In the genomic region with DNA sequence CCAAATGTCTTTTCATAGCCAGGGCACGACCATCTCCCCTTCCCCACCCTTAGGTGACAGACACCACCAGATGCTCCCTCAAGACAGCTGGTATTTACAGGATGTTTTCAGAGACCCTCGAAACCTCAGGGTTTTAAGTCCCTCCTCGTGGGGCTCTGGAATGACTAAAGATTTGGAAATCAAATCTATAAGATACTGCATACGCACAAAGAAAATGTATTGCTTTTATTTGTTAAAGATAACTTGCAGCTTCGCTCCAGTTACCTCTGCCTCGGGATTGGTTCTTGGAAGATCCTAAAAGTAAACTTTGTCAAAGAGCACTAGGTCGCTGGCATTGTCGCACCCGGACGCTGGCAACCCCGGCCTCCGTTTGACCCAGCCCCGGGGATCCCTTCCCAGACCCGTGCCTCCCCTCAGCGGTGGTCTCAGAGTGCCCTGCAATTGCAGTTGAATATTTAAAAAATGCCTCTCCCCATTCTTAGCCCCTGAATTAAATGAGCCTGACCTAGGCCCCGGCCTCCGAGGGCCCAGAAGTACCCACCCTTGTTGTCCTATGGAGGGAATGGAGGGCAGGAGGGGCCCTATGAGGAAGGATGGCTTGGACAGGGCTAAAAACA, we compare ENCODE assay signal across 25 cellular contexts. TPM values are rescaled to one million over a fixed set of nuclear protein-coding genes. Genes with fewer than 3 reads are reported as not detected.
DNase-seq lines count a peak whose midpoint lies in the region; ATAC-seq, FAIRE-seq and TF ChIP-seq lines count a peak whose summit lies in the region.
"Had no signal": no experiment of that assay in that cellular context is flagged by ENCODE, and none has a peak within 500 bp of the region (broad histone marks: within the 10 kb centered on the region; RNA-seq: fewer than 3 reads in every experiment).

No MANE protein-coding gene starts in this region.

- POLR2A ChIA-PET in HepG2 (lab: Yijun Ruan, JAX), result no interaction called here

- H4K20me1 ChIP-seq in HepG2 (ENCODE audit: insufficient read depth, low read length), result no peaks in the 10 kb centered on the region
- no peaks in the 10 kb centered on the region for H4K20me1 ChIP-seq in GM23248 (ENCODE audit: insufficient read depth)

- TF ChIP-seq EP300 in HepG2 (IDR thresholded peaks at IDR 0.05; ENCODE audit: low read depth in 2 of 2, low read length in 2 of 2), result no peak
- TF ChIP-seq EP300 in HepG2 (CRISPR knock-in tag; IDR thresholded peaks at IDR 0.05; ENCODE audit: borderline replicate concordance), result no peak

- H3K9ac ChIP-seq in HepG2 (ENCODE audit: insufficient read depth, low read depth, low read length), result no peak overlapping the region
- H3K9ac ChIP-seq in iPS-15b (ENCODE audit: low read depth, low read length), result no peak overlapping the region
- no peak overlapping the region for H3K9ac ChIP-seq in GM23248

- H3K27ac ChIP-seq in HepG2 (ENCODE audit: extremely low read length, insufficient read depth, low read length) (no peak overlapping the region), right lobe of liver (no peak overlapping the region), GM23248 (no peak overlapping the region)
- H3K27ac ChIP-seq: 22Rv1, A549, C4-2B, HL-60 had no signal

- H3F3A ChIP-seq in GM23248 (ENCODE audit: insufficient read depth), result no peaks in the 10 kb centered on the region

- H3K27me3 ChIP-seq in HepG2 (ENCODE audit: control insufficient read depth in 1 of 2, insufficient read depth in 2 of 2, low read length in 2 of 2) (peaks cover 21 to 77% of the 10 kb centered on the region in 2 experiments), right lobe of liver (peaks cover 0 to 17% of the 10 kb centered on the region in 2 donors), iPS-15b (ENCODE audit: control insufficient read depth, insufficient read depth, low read length) (peaks cover 100% of the 10 kb centered on the region), GM23248 (replicated peaks; ENCODE audit: insufficient read depth) (0 out of 2 replicates have a peak, but pooled peaks cover 4% of the 10 kb centered on the region), HAP-1 (ENCODE audit: low read depth) (peaks cover 55% of the 10 kb centered on the region)

- in situ Hi-C loops in HepG2 (cut with HindIII; ENCODE audit: extremely low pct_ligation_motif_present, low pct_unique_long_range_greater_than_20kb), result no loop called here
- in situ Hi-C loops in GM23248 (cut with MboI), result loop anchor here (25.0 kb wide), 1 partner anchor 400 kb away; no protein-coding TSS in a partner anchor
- in situ Hi-C loops in HAP-1 (cut with MboI; ENCODE audit: low sequenced_read_pairs), result no loop called here

- CTCF ChIA-PET in HepG2 (lab: Yijun Ruan, JAX; ENCODE audit: low intra/inter-chr PET ratio, low total read pairs), result no interaction called here

- TF ChIP-seq POLR2A in HepG2 (IDR thresholded peaks at IDR 0.05; ENCODE audit: insufficient read depth in 1 of 2, low read depth in 2 of 2, low read length in 2 of 2) (no peak), right lobe of liver (IDR thresholded peaks at IDR 0.05) (no peak)

- H3K4me3 ChIP-seq in HepG2 (replicated peaks in 1 of 3; ENCODE audit: insufficient read depth in 1 of 3, low read depth in 2 of 3, low read length in 3 of 3) (no peak overlapping the region), right lobe of liver (no peak overlapping the region), iPS-15b (ENCODE audit: low read depth, low read length) (peak overlapping the region; percentile 51), GM23248 (no peak overlapping the region), HAP-1 (no peak overlapping the region)
- H3K4me3 ChIP-seq: A549 had no signal

- H3K36me3 ChIP-seq in HepG2 (replicated peaks in 1 of 2; ENCODE audit: control insufficient read depth in 1 of 2, insufficient read depth in 2 of 2, low read length in 2 of 2) (no peaks in the 10 kb centered on the region), right lobe of liver (no peaks in the 10 kb centered on the region), iPS-15b (ENCODE audit: control insufficient read depth, insufficient read depth, low read length) (no peaks in the 10 kb centered on the region), GM23248 (ENCODE audit: low read depth) (no peaks in the 10 kb centered on the region), HAP-1 (replicated peaks) (no peaks in the 10 kb centered on the region)

- H3K4me2 ChIP-seq in HepG2 (ENCODE audit: low read depth, low read length) (no peak overlapping the region), GM23248 (ENCODE audit: unreplicated experiment) (no peak overlapping the region)
- H3K4me2 ChIP-seq: A549 had no signal

- no TSS peak for BruUV-seq in HepG2 (replicated peaks; lab: Mats Ljungman, UMichigan)

- WGBS in HepG2 (ENCODE audit: low lambda C conversion rate), result 13% methylated on average over 17 of the region's 17 CpGs
- WGBS in right lobe of liver (ENCODE audit: insufficient coverage, low coverage, low lambda C conversion rate, missing lambda C conversion rate), result 0% methylated on average over 16 of the region's 17 CpGs
- WGBS in GM23248 (ENCODE audit: low coverage in 1 of 2, low lambda C conversion rate in 2 of 2, missing lambda C conversion rate in 2 of 2), 2 experiments, result 71 to 74% methylated on average over 17 of the region's 17 CpGs

- no peak for FAIRE-seq in HepG2 (lab: Jason Lieb, UNC)
- FAIRE-seq: A549, GM12892, GM18507 had no signal

- H3K4me1 ChIP-seq in HepG2 (ENCODE audit: insufficient read depth, low read length) (no peaks in the 10 kb centered on the region), right lobe of liver (no peaks in the 10 kb centered on the region), iPS-15b (ENCODE audit: control insufficient read depth, insufficient read depth, low read length) (no peaks in the 10 kb centered on the region), GM23248 (ENCODE audit: insufficient read depth) (no peaks in the 10 kb centered on the region), HAP-1 (no peaks in the 10 kb centered on the region)
- H3K4me1 ChIP-seq: A549 had no signal

- no peak for ATAC-seq in HepG2
- ATAC-seq in right lobe of liver, result no peak
- ATAC-seq: A549, HCT116 had no signal

- H3K79me2 ChIP-seq in HepG2 (ENCODE audit: insufficient read depth, low read length) (no peaks in the 10 kb centered on the region), GM23248 (ENCODE audit: insufficient read depth) (no peaks in the 10 kb centered on the region)

- no peaks in the 10 kb centered on the region for H3K9me2 ChIP-seq in GM23248 (ENCODE audit: insufficient read depth)

- H3K9me3 ChIP-seq in HepG2 (ENCODE audit: low read length), result no peaks in the 10 kb centered on the region
- no peaks in the 10 kb centered on the region for H3K9me3 ChIP-seq in right lobe of liver
- no peaks in the 10 kb centered on the region for H3K9me3 ChIP-seq in iPS-15b (ENCODE audit: control insufficient read depth, insufficient read depth, low read length)
- H3K9me3 ChIP-seq in GM23248 (ENCODE audit: low read depth), result no peaks in the 10 kb centered on the region
- H3K9me3 ChIP-seq in HAP-1, result no peaks in the 10 kb centered on the region
- H3K9me3 ChIP-seq: A549 had no signal

- intact Hi-C loops in HepG2 (cut with micrococcal nuclease; ENCODE audit: unreplicated experiment) (loop anchor here (10.0 kb wide), 1 partner anchor 602 kb away; no protein-coding TSS in a partner anchor), right lobe of liver (cut with DNase I) (no loop called here)

- H2AFZ ChIP-seq in HepG2 (ENCODE audit: low read length) (no peak overlapping the region), GM23248 (no peak overlapping the region)

- TF ChIP-seq RAD21 in HepG2 (CRISPR knock-in tag; IDR thresholded peaks at IDR 0.05), result no peak

- TF ChIP-seq CTCF in HepG2 (CRISPR knock-in tag; IDR thresholded peaks at IDR 0.05) (no peak), right lobe of liver (IDR thresholded peaks at IDR 0.05) (no peak)

- DNase-seq in HepG2 (ENCODE audit: low spot score), result no peak
- no peak for DNase-seq in right lobe of liver
- peak; percentile 13 for DNase-seq in retina
- no peak for DNase-seq in GM23248
- no peak for DNase-seq in HAP-1 (ENCODE audit: low spot score in 2 of 2)
- no peak for DNase-seq in NCI-H2171 treated with DMSO at 0.1 percent for 48 hours (lab: John Stamatoyannopoulos, UW)
- DNase-seq in NCI-H1105 (lab: John Stamatoyannopoulos, UW), result no peak
- DNase-seq: AML-193; CD4-positive, alpha-beta memory T cell; DMS153; DMS79; GDM1; HFFc6; IMR-90 had no signal

TF ChIP-seq in HepG2, 621 proteins besides CTCF, POLR2A, EP300 and RAD21:
- TF ChIP-seq EZH2 (conservative IDR thresholded peaks at IDR 0.05; ENCODE audit: low read depth, low read length) (0 out of 2 replicates have a peak, but pooled peaks have one; percentile 43), SETDB1 (CRISPR knock-in tag; IDR thresholded peaks at IDR 0.05; ENCODE audit: borderline replicate concordance) (no peak)

RNA-seq across cellular contexts. Expression of a gene that starts 7.1 kb away (rescaled TPM):
- total RNA-seq in HepG2 (2016; rRNA removed; fragmentation: Illumina TruSeq; extraction: Trizol) (not detected in 2 replicates), right lobe of liver (not detected)
- total RNA-seq in HepG2 (2016; cell fraction: cytosol; rRNA removed; fragmentation: Illumina TruSeq; extraction: Trizol; ENCODE audit: low read depth), result not detected in 2 replicates
- not detected in 2 replicates for total RNA-seq in HepG2 (2016; cell fraction: insoluble cytoplasmic fraction; rRNA removed; fragmentation: Illumina TruSeq; extraction: Trizol)
- not detected in 2 replicates for total RNA-seq in HepG2 (2016; cell fraction: membrane; rRNA removed; fragmentation: Illumina TruSeq; extraction: Trizol)
- not detected in 2 replicates for total RNA-seq in HepG2 (2016; cell fraction: nucleus; rRNA removed; fragmentation: Illumina TruSeq; extraction: Trizol)
- polyA plus RNA-seq in HepG2 (2011; rRNA removed) (not detected in 2 replicates), GM23248 (2016; fragmentation: Nextera tagmentation; extraction: Ambion mirVana) (not detected in 2 replicates)
- not detected in 2 replicates for polyA plus RNA-seq in HepG2 (2011; cell fraction: cytosol; rRNA removed)
- not detected in 2 replicates for polyA plus RNA-seq in HepG2 (2011; cell fraction: nucleus; rRNA removed)
- polyA plus RNA-seq in HepG2 (2012), result not detected in 2 replicates
- polyA plus RNA-seq in HepG2 (2016; cell fraction: cytosol; fragmentation: Illumina TruSeq; extraction: Trizol; ENCODE audit: low read depth), result not detected in 2 replicates
- polyA plus RNA-seq in HepG2 (2016; cell fraction: insoluble cytoplasmic fraction; fragmentation: Illumina TruSeq; extraction: Trizol; ENCODE audit: low read depth), result not detected in 2 replicates
- polyA plus RNA-seq in HepG2 (2016; cell fraction: membrane; fragmentation: Illumina TruSeq; extraction: Trizol; ENCODE audit: low read depth), result not detected in 2 replicates
- polyA plus RNA-seq in HepG2 (2016; cell fraction: nucleus; fragmentation: Illumina TruSeq; extraction: Trizol; ENCODE audit: insufficient read depth, low read depth), result not detected in 2 replicates
- not detected in 2 replicates for polyA minus RNA-seq in HepG2 (2011; rRNA and poly(A)+ RNA removed; ENCODE audit: low replicate concordance)
- polyA minus RNA-seq in HepG2 (2011; cell fraction: cytosol; rRNA and poly(A)+ RNA removed), result not detected in 2 replicates
- not detected in 2 replicates for polyA minus RNA-seq in HepG2 (2011; cell fraction: nucleus; rRNA and poly(A)+ RNA removed)
- total RNA-seq in GM23248 (2014; rRNA removed; shearing (Covaris generic)), result not detected in 2 replicates
- total RNA-seq: CD4-positive, alpha-beta memory T cell; H4; HFFc6; HT1080; IMR-90 had no signal
- polyA plus RNA-seq: A549; BJ; CD4-positive, alpha-beta memory T cell; IMR-90 had no signal
